Comparison of ENCODE assay signal across 17 cellular contexts in genomic region chr11:86046111-86046510, GRCh38. TPM values are rescaled to one million over a fixed set of nuclear protein-coding genes. Genes with fewer than 3 reads are reported as not detected.
DNase-seq lines count a peak whose midpoint lies in the region; ATAC-seq and TF ChIP-seq lines count a peak whose summit lies in the region.
"Had no signal": no experiment of that assay in that cellular context is flagged by ENCODE, and none has a peak within 500 bp of the region (broad histone marks: within the 10 kb centered on the region; RNA-seq: fewer than 3 reads in every experiment).

No MANE protein-coding gene starts in this region.

- H3K27ac ChIP-seq in substantia nigra (ENCODE audit: low read depth, low read length, poor library complexity, severe bottlenecking): no peak overlapping the region
- H3K27ac ChIP-seq: PC-9 had no signal

- no peaks in the 10 kb centered on the region for H3K27me3 Mint-ChIP-seq in stimulated activated naive CD8-positive, alpha-beta T cell treated with anti-CD3 and anti-CD28 coated beads, Interleukin-15, Interleukin-2, amounts not matched to agents 100 ng/mL and 50 ng/mL, for 24 hours
- no peaks in the 10 kb centered on the region for H3K27me3 Mint-ChIP-seq in activated CD4-positive, alpha-beta memory T cell treated with anti-CD3 and anti-CD28 coated beads for 36 hours

- no peak for DNase-seq in stimulated activated naive CD8-positive, alpha-beta T cell treated with anti-CD3 and anti-CD28 coated beads, Interleukin-15, Interleukin-2, amounts not matched to agents 100 U/mL and 50 U/mL, for 24 hours
- DNase-seq in activated CD4-positive, alpha-beta memory T cell treated with anti-CD3 and anti-CD28 coated beads for 36 hours: no peak
- DNase-seq in fibroblast of mammary gland (ENCODE audit: low read depth) (peak; percentile 57), substantia nigra (lab: John Stamatoyannopoulos, UW) (no peak)
- DNase-seq: activated CD4-positive, alpha-beta T cell treated with anti-CD3 and anti-CD28 coated beads, Interleukin-2, amount 50 U/mL, for 4 hours; DND-41; left cardiac atrium; MM.1S; NCI-H2029 treated with DMSO at 0.1 percent for 48 hours; NCI-H526; PC-9; posterior cingulate gyrus had no signal

- H3K9me3 Mint-ChIP-seq in stimulated activated naive CD8-positive, alpha-beta T cell treated with anti-CD3 and anti-CD28 coated beads, Interleukin-15, Interleukin-2, amounts not matched to agents 100 ng/mL and 50 ng/mL, for 24 hours: no peaks in the 10 kb centered on the region
- no peaks in the 10 kb centered on the region for H3K9me3 Mint-ChIP-seq in activated CD4-positive, alpha-beta memory T cell treated with anti-CD3 and anti-CD28 coated beads for 36 hours

- H3K27ac Mint-ChIP-seq in stimulated activated naive CD8-positive, alpha-beta T cell treated with anti-CD3 and anti-CD28 coated beads, Interleukin-15, Interleukin-2, amounts not matched to agents 100 ng/mL and 50 ng/mL, for 24 hours: peak overlapping the region; percentile 92
- peak overlapping the region; percentile 99 for H3K27ac Mint-ChIP-seq in activated CD4-positive, alpha-beta memory T cell treated with anti-CD3 and anti-CD28 coated beads for 36 hours

- peaks cover 23% of the 10 kb centered on the region for H3K36me3 Mint-ChIP-seq in stimulated activated naive CD8-positive, alpha-beta T cell treated with anti-CD3 and anti-CD28 coated beads, Interleukin-15, Interleukin-2, amounts not matched to agents 100 ng/mL and 50 ng/mL, for 24 hours (ENCODE audit: low read depth)
- H3K36me3 Mint-ChIP-seq in activated CD4-positive, alpha-beta memory T cell treated with anti-CD3 and anti-CD28 coated beads for 36 hours: peaks cover 4% of the 10 kb centered on the region

- intact Hi-C loops in activated CD4-positive, alpha-beta memory T cell treated with anti-CD3 and anti-CD28 coated beads for 36 hours (cut with micrococcal nuclease): loop anchor here (2.0 to 10.0 kb wide), 4 partner anchors 25 to 759 kb away; partner anchors contain the start of gene PRSS23

- H3K4me1 Mint-ChIP-seq in stimulated activated naive CD8-positive, alpha-beta T cell treated with anti-CD3 and anti-CD28 coated beads, Interleukin-15, Interleukin-2, amounts not matched to agents 100 ng/mL and 50 ng/mL, for 24 hours (ENCODE audit: low read depth): peaks cover 100% of the 10 kb centered on the region
- peaks cover 93% of the 10 kb centered on the region for H3K4me1 Mint-ChIP-seq in activated CD4-positive, alpha-beta memory T cell treated with anti-CD3 and anti-CD28 coated beads for 36 hours (ENCODE audit: low read depth)

- TF ChIP-seq CTCF in fibroblast of mammary gland (conservative IDR thresholded peaks at IDR 0.05; ENCODE audit: control insufficient read depth, insufficient read depth, low read depth, low read length): no peak

- no peak overlapping the region for H3K4me3 ChIP-seq in fibroblast of mammary gland (ENCODE audit: control insufficient read depth, low read depth, low read length)
- H3K4me3 ChIP-seq: PC-9 had no signal

- CTCF ChIA-PET in activated CD4-positive, alpha-beta memory T cell treated with anti-CD3 and anti-CD28 coated beads for 36 hours (lab: Charles Lee): interaction anchor here (0.6 to 1.8 kb wide), 6 partner anchors 20 to 240 kb away, joined by 3 to 7 read pairs (median 4); no protein-coding TSS in a partner anchor

- H3K4me3 Mint-ChIP-seq in stimulated activated naive CD8-positive, alpha-beta T cell treated with anti-CD3 and anti-CD28 coated beads, Interleukin-15, Interleukin-2, amounts not matched to agents 100 ng/mL and 50 ng/mL, for 24 hours: peak overlapping the region; percentile 66
- peak overlapping the region; percentile 36 for H3K4me3 Mint-ChIP-seq in activated CD4-positive, alpha-beta memory T cell treated with anti-CD3 and anti-CD28 coated beads for 36 hours

- ATAC-seq in stimulated activated naive CD8-positive, alpha-beta T cell treated with anti-CD3 and anti-CD28 coated beads, Interleukin-15, Interleukin-2, amounts not matched to agents 100 U/mL and 50 U/mL, for 24 hours: no peak
- no peak for ATAC-seq in HG03469 (IDR thresholded peaks at IDR 0.05; ENCODE audit: unreplicated experiment)
- ATAC-seq in HG03108 (IDR thresholded peaks at IDR 0.05; ENCODE audit: unreplicated experiment): no peak
- ATAC-seq in GM18505 (IDR thresholded peaks at IDR 0.05; ENCODE audit: unreplicated experiment): no peak
- ATAC-seq: esophagus mucosa had no signal

- POLR2A ChIA-PET in activated CD4-positive, alpha-beta memory T cell treated with anti-CD3 and anti-CD28 coated beads for 36 hours (lab: Charles Lee): interaction anchor here (0.8 to 1.7 kb wide), 7 partner anchors 22 to 241 kb away, joined by 3 to 10 read pairs (median 5); partner anchors contain the start of gene PICALM

- no peak for TF ChIP-seq POLR2A in GM18505 (IDR thresholded peaks at IDR 0.05; ENCODE audit: borderline replicate concordance, extremely low read depth, insufficient read depth, insufficient read length)

RNA-seq across cellular contexts. Expression of gene PICALM, which starts 22.8 kb away (rescaled TPM):
- total RNA-seq in activated CD4-positive, alpha-beta memory T cell treated with anti-CD3 and anti-CD28 coated beads for 36 hours: 10 to 100 TPM; 75.9 to 90.4 TPM
